ENCODE assay signal across 8 cellular contexts in the genomic region with DNA sequence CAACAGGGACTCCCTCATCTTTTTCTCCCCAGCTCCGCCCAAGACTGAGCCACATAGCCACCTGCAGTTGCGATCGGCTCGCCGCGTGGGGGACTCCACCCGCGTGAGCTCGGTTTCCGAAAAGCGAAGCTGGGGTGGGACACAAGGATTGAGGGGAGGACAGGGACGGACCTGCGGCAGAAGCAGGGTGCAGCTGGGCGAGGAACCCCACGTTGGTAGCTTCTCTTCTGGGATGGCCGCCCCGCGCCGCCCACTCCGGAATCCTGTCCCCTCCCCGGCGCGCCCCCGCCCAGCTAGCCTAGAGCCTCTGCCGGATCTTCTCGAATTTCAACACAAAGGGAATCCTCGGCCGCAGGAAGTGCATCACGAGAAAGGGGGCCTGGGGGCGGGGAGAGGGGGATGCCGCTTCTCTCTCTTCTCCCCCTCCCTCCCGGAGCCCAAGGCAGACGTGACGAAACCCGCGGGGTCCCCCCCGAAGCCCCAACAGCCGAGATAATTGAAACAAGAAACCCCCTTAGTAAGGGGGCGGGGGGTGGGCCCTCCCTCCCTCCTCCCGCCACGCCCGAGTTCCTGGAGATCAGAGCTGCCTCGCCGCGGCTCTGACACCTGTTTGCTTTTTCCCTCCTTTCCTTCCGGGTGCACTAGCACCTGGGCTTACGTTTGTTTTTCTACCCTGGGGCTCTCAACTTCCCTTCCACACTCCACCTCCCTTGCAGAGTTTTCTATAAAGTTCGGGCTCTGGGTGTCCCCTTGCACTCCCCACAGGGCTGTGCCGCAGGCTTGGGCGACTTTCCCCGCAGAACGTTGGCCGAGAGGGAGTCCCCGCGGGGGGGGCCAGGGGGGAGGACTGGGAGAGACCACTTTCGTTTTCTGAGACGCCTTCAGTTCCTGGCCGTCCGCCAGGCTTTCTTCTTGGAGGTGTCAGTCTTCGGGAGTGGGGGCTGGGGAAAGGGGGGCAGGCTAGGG. TPM values are rescaled to one million over a fixed set of nuclear protein-coding genes. Genes with fewer than 3 reads are reported as not detected.
DNase-seq lines count a peak whose midpoint lies in the region; ATAC-seq and TF ChIP-seq lines count a peak whose summit lies in the region.

No MANE protein-coding gene starts in this region.

- H3K4me3 Mint-ChIP-seq in effector memory CD8-positive, alpha-beta T cell: peak overlapping the region; percentile 84 to 92
- H3K4me3 Mint-ChIP-seq in memory B cell: peak overlapping the region; percentile 93

- no peaks in the 10 kb centered on the region for H3K36me3 Mint-ChIP-seq in effector memory CD8-positive, alpha-beta T cell (ENCODE audit: insufficient read depth)
- H3K36me3 Mint-ChIP-seq in memory B cell: no peaks in the 10 kb centered on the region

- POLR2A ChIA-PET in BJ (lab: Charles Lee): no interaction called here

- DNase-seq in BJ (ENCODE audit: low read depth) (no peak), NCI-H748 treated with DMSO at 0.1 percent for 48 hours (lab: John Stamatoyannopoulos, UW) (peak; percentile 80), memory B cell (ENCODE audit: low spot score in 2 of 2) (peak; percentile 70)
- DNase-seq in activated CD8-positive, alpha-beta memory T cell treated with anti-CD3 and anti-CD28 coated beads for 4 hours (ENCODE audit: low read depth in 2 of 2): peak; percentile 38 to 41
- peak; percentile 39 to 54 (median 44) for DNase-seq in effector memory CD8-positive, alpha-beta T cell
- peak in 2 of 3 donors; percentile 40 to 50 for DNase-seq in stimulated activated CD4-positive, alpha-beta T cell treated with anti-CD3 and anti-CD28 coated beads, TNF-alpha, amount 100 ng/mL, for 48 hours (ENCODE audit: low read depth in 3 of 3)

- H3K36me3 ChIP-seq in BJ (ENCODE audit: control insufficient read depth, insufficient read depth, low read length): no peaks in the 10 kb centered on the region

- peak overlapping the region; percentile 85 to 86 for H3K27ac Mint-ChIP-seq in effector memory CD8-positive, alpha-beta T cell
- H3K27ac Mint-ChIP-seq in memory B cell: peak overlapping the region; percentile 92

- TF ChIP-seq CTCF in BJ (IDR thresholded peaks at IDR 0.05; ENCODE audit: insufficient read depth, low read depth, low read length): peak; percentile 55

- ATAC-seq in GM19372 (IDR thresholded peaks at IDR 0.05; ENCODE audit: low read depth, unreplicated experiment) (peak; percentile 77), HG03469 (IDR thresholded peaks at IDR 0.05; ENCODE audit: unreplicated experiment) (peak; percentile 66), memory B cell (ENCODE audit: low read depth) (peak; percentile 68)
- peak; percentile 64 for ATAC-seq in effector memory CD8-positive, alpha-beta T cell (replicated peaks)

- H3K4me3 ChIP-seq in BJ (ENCODE audit: low read depth, low read length): peak overlapping the region; percentile 64

- peaks cover 15 to 17% of the 10 kb centered on the region in 2 donors for H3K4me1 Mint-ChIP-seq in effector memory CD8-positive, alpha-beta T cell (ENCODE audit: low read depth in 2 of 2)
- H3K4me1 Mint-ChIP-seq in memory B cell: peaks cover 16% of the 10 kb centered on the region

- peaks cover 9 to 14% of the 10 kb centered on the region in 2 donors for H3K27me3 Mint-ChIP-seq in effector memory CD8-positive, alpha-beta T cell
- H3K27me3 Mint-ChIP-seq in memory B cell: peaks cover 5% of the 10 kb centered on the region

- peaks cover 8% of the 10 kb centered on the region for H3K27me3 ChIP-seq in BJ (ENCODE audit: control insufficient read depth, insufficient read depth, low read length)

- CTCF ChIA-PET in BJ (lab: Yijun Ruan, JAX): interaction anchor here (1.0 to 1.6 kb wide), 3 partner anchors 8 to 32 kb away, joined by 3 to 5 read pairs (median 4); no protein-coding TSS in a partner anchor

- peaks cover 0 to 3% of the 10 kb centered on the region in 2 donors for H3K9me3 Mint-ChIP-seq in effector memory CD8-positive, alpha-beta T cell
- no peaks in the 10 kb centered on the region for H3K9me3 Mint-ChIP-seq in memory B cell

RNA-seq across cellular contexts. Expression of gene KCNH8, which starts 1.3 kb away (rescaled TPM):
- polyA plus RNA-seq in BJ (2011; rRNA removed): 0.02 and 0.04 TPM in 2 replicates
- polyA minus RNA-seq in BJ (2011; rRNA and poly(A)+ RNA removed): not detected in 2 replicates
